ENCODE assay signal across 8 cellular contexts in the genomic region with DNA sequence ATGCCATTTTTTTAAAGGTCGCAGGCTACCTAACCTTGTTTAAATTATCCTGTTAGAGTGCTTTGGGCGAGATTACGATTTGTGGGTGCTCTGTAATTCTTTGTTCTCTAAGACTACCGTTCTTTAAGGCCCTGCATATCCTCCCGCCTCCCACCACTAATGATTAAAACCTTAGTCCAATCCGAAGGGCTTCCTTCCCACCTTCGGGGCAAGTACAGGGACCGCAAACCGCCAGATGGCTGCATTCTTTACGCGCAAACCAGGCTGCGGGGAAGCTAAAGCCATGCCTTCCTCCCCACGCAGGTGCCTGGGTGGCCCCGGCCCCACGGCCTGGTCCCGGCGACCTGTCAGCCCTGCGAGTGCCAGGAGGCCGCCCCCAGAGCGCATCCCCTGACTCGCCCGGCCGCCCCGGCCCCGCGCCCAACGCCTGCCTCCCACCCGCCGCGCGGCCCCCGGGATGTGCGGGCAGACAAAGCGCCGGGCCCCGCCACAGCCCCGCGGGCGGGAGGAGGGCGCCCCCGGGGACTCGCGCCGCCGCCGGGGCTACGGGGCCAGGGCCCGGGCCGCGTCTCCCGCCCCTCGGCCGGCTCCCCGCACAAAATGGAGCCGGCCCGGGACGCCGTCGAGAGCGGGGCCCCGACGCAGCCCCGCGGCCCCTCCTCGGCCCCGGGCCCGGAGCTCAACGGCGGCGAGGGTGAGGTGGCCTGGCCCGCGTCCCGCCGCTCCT. TPM values are rescaled to one million over a fixed set of nuclear protein-coding genes. Genes with fewer than 3 reads are reported as not detected.
DNase-seq lines count a peak whose midpoint lies in the region; ATAC-seq and TF ChIP-seq lines count a peak whose summit lies in the region.

No MANE protein-coding gene starts in this region.

- peak overlapping the region; percentile 92 for H3K27ac Mint-ChIP-seq in activated CD8-positive, alpha-beta T cell treated with anti-CD3 and anti-CD28 coated beads for 36 hours

- CTCF ChIA-PET in activated CD8-positive, alpha-beta T cell treated with anti-CD3 and anti-CD28 coated beads for 36 hours (lab: Charles Lee): interaction anchor here (1.2 to 2.5 kb wide), 3 partner anchors 11 to 79 kb away, joined by 6 to 8 read pairs (median 6); no protein-coding TSS in a partner anchor

- no peaks in the 10 kb centered on the region for H3K27me3 Mint-ChIP-seq in activated CD8-positive, alpha-beta T cell treated with anti-CD3 and anti-CD28 coated beads for 36 hours

- peaks cover 2% of the 10 kb centered on the region for H3K36me3 Mint-ChIP-seq in activated CD8-positive, alpha-beta T cell treated with anti-CD3 and anti-CD28 coated beads for 36 hours (ENCODE audit: low read depth)

- no peaks in the 10 kb centered on the region for H3K9me3 Mint-ChIP-seq in activated CD8-positive, alpha-beta T cell treated with anti-CD3 and anti-CD28 coated beads for 36 hours

- DNase-seq in NCI-H1092 treated with DMSO at 0.1 percent for 48 hours (lab: John Stamatoyannopoulos, UW): peak; percentile 21
- DNase-seq in NCI-H1092 (lab: John Stamatoyannopoulos, UW): no peak
- DNase-seq in NCI-H2171 treated with DMSO at 0.1 percent for 48 hours (lab: John Stamatoyannopoulos, UW): peak; percentile 67
- peak; percentile 69 for DNase-seq in activated CD8-positive, alpha-beta T cell treated with anti-CD3 and anti-CD28 coated beads for 36 hours
- DNase-seq in effector CD8-positive, alpha-beta T cell (lab: John Stamatoyannopoulos, UW): peak; percentile 11
- peak; percentile 35 to 59 for DNase-seq in lung microvascular endothelial cell (ENCODE audit: low read depth in 2 of 2)
- peak; percentile 6 to 27 (median 19) for DNase-seq in stimulated activated CD4-positive, alpha-beta T cell treated with anti-CD3 and anti-CD28 coated beads, TNF-alpha, amount 100 ng/mL, for 48 hours (ENCODE audit: low read depth in 3 of 3)

- peak overlapping the region; percentile 81 for H3K4me3 Mint-ChIP-seq in activated CD8-positive, alpha-beta T cell treated with anti-CD3 and anti-CD28 coated beads for 36 hours

- POLR2A ChIA-PET in activated CD8-positive, alpha-beta T cell treated with anti-CD3 and anti-CD28 coated beads for 36 hours (lab: Charles Lee): interaction anchor here (0.6 to 3.3 kb wide), 13 partner anchors 10 to 236 kb away, joined by 3 to 32 read pairs (median 5); a partner anchor contains a TSS

- peaks cover 22% of the 10 kb centered on the region for H3K4me1 Mint-ChIP-seq in activated CD8-positive, alpha-beta T cell treated with anti-CD3 and anti-CD28 coated beads for 36 hours (ENCODE audit: low read depth)

- intact Hi-C loops in activated CD8-positive, alpha-beta T cell treated with anti-CD3 and anti-CD28 coated beads for 36 hours (cut with micrococcal nuclease): no loop called here

- TF ChIP-seq CTCF in activated CD8-positive, alpha-beta T cell treated with anti-CD3 and anti-CD28 coated beads for 36 hours (IDR thresholded peaks at IDR 0.05): no peak

- ATAC-seq in HG02678 (IDR thresholded peaks at IDR 0.05; ENCODE audit: unreplicated experiment): peak; percentile 30
- ATAC-seq in activated CD8-positive, alpha-beta T cell treated with anti-CD3 and anti-CD28 coated beads for 36 hours: peak; percentile 2

RNA-seq across cellular contexts. Expression of a gene that starts 0.7 kb away (rescaled TPM):
- 10 to 100 TPM; 26.7 to 30.6 TPM for total RNA-seq in activated CD8-positive, alpha-beta T cell treated with anti-CD3 and anti-CD28 coated beads for 36 hours
- 9.2 and 11.7 TPM in 2 replicates for total RNA-seq in lung microvascular endothelial cell
